Comparison of ENCODE assay signal across 8 cellular contexts in genomic region chr19:10000171-10000826, GRCh38.
DNase-seq lines count a peak whose midpoint lies in the region; ATAC-seq, FAIRE-seq and TF ChIP-seq lines count a peak whose summit lies in the region.

No MANE protein-coding gene starts in this region.

- peak; percentile 88 for TF ChIP-seq CTCF in AG09319 (IDR thresholded peaks at IDR 0.05; ENCODE audit: low read depth, low read length)
- peak; percentile 84 for TF ChIP-seq CTCF in epithelial cell of esophagus (IDR thresholded peaks at IDR 0.05; ENCODE audit: insufficient read depth, low read depth, low read length, missing control alignments)
- peak; percentile 84 for TF ChIP-seq CTCF in nephron progenitor cell (IDR thresholded peaks at IDR 0.05)

- no peak for ATAC-seq in GM21528 (IDR thresholded peaks at IDR 0.05; ENCODE audit: low FRiP score, unreplicated experiment)

- H3K4me1 Mint-ChIP-seq in nephron progenitor cell, result peaks cover 12% of the 10 kb centered on the region

- H3K27ac Mint-ChIP-seq in nephron progenitor cell, result peak overlapping the region; percentile 4

- H3K9ac ChIP-seq in NT2/D1 (ENCODE audit: insufficient read length, low read depth), result no peak overlapping the region

- no peaks in the 10 kb centered on the region for H3K9me3 Mint-ChIP-seq in nephron progenitor cell

- H3K4me3 ChIP-seq in NT2/D1 (ENCODE audit: insufficient read length, low read depth), result no peak overlapping the region
- no peak overlapping the region for H3K4me3 ChIP-seq in epithelial cell of esophagus (ENCODE audit: low read length)

- H3K36me3 Mint-ChIP-seq in nephron progenitor cell (ENCODE audit: low read depth), result no peaks in the 10 kb centered on the region

- no peak for FAIRE-seq in GM19239 (lab: Jason Lieb, UNC)

- H3K9me3 ChIP-seq in NT2/D1 (ENCODE audit: insufficient read depth, low read length), result no peaks in the 10 kb centered on the region

- peaks cover 45% of the 10 kb centered on the region for H3K27me3 Mint-ChIP-seq in nephron progenitor cell (ENCODE audit: low read depth, poor library complexity)

- no peak for DNase-seq in AG09319 (ENCODE audit: extremely low read depth, low read depth)
- peak; percentile 82 for DNase-seq in GM19239 (ENCODE audit: insufficient read length, low spot score)
- DNase-seq in NT2/D1 (ENCODE audit: low read depth, low spot score), result peak; percentile 81
- peak; percentile 17 for DNase-seq in activated CD8-positive, alpha-beta memory T cell treated with anti-CD3 and anti-CD28 coated beads, Interleukin-2, amount 50 U/mL, for 24 hours (ENCODE audit: extremely low read depth)
- DNase-seq in epithelial cell of esophagus (ENCODE audit: low read depth), result peak; percentile 55
- peak; percentile 86 for DNase-seq in nephron progenitor cell
- DNase-seq in stromal cell of bone marrow (ENCODE audit: low read depth), result peak; percentile 27

- peaks cover 2% of the 10 kb centered on the region for H3K4me1 ChIP-seq in NT2/D1 (ENCODE audit: insufficient read depth, insufficient read length)

- no peaks in the 10 kb centered on the region for H3K27me3 ChIP-seq in NT2/D1 (ENCODE audit: insufficient read depth, insufficient read length)

- H3K4me3 Mint-ChIP-seq in nephron progenitor cell, result no peak overlapping the region

- H3K36me3 ChIP-seq in NT2/D1 (ENCODE audit: insufficient read depth, insufficient read length, low read length), result no peaks in the 10 kb centered on the region
